Comparison of ENCODE assay signal across 19 cellular contexts in genomic region chr13:108288741-108289140, GRCh38. TPM values are rescaled to one million over a fixed set of nuclear protein-coding genes. Genes with fewer than 3 reads are reported as not detected.
DNase-seq lines count a peak whose midpoint lies in the region; ATAC-seq and TF ChIP-seq lines count a peak whose summit lies in the region.
"Had no signal": no experiment of that assay in that cellular context is flagged by ENCODE, and none has a peak within 500 bp of the region (broad histone marks: within the 10 kb centered on the region; RNA-seq: fewer than 3 reads in every experiment).

No MANE protein-coding gene starts in this region.

- peak overlapping the region; percentile 50 for H2AFZ ChIP-seq in H9 (ENCODE audit: low read length)
- H2AFZ ChIP-seq in neural progenitor cell (replicated peaks): peak overlapping the region; percentile 58

- WGBS in H9 (ENCODE audit: extremely low coverage, insufficient read length, low lambda C conversion rate): no CpG with 5 or more reads among the region's 6 CpGs

- H2BK12ac ChIP-seq in H9 (ENCODE audit: insufficient read length, low read depth, low read length): no peak overlapping the region

- H3K4me2 ChIP-seq in H9 (ENCODE audit: insufficient read depth, insufficient read length, low read length) (no peak overlapping the region), neural progenitor cell (no peak overlapping the region)
- H3K4me2 ChIP-seq: BLaER1 had no signal

- CTCF ChIA-PET in CD4-positive, alpha-beta T cell (lab: Charles Lee): no interaction called here

- H3K4ac ChIP-seq in H9 (ENCODE audit: low read depth, low read length): no peak overlapping the region

- H2AK5ac ChIP-seq in H9 (ENCODE audit: insufficient read length, low read length): no peak overlapping the region

- H3K4me1 ChIP-seq in H9 (ENCODE audit: insufficient read depth, low read length) (no peaks in the 10 kb centered on the region), neural progenitor cell (no peaks in the 10 kb centered on the region)
- H3K4me1 ChIP-seq: BLaER1 had no signal

- POLR2A ChIA-PET in CD4-positive, alpha-beta T cell (lab: Charles Lee): no interaction called here

- H2BK15ac ChIP-seq in H9 (ENCODE audit: low read depth, low read length): no peak overlapping the region

- H3K79me2 ChIP-seq in H9 (ENCODE audit: insufficient read depth, low read length) (no peaks in the 10 kb centered on the region), neural progenitor cell (ENCODE audit: low read depth) (no peaks in the 10 kb centered on the region)

- no peak for DNase-seq in CD14-positive monocyte (ENCODE audit: low spot score)
- DNase-seq in H9: no peak
- DNase-seq in activated T-helper 1 cell treated with anti-CD3 and anti-CD28 coated beads, Interleukin-12 subunit alpha, Interleukin-12 subunit beta, Interleukin-2, Interleukin-4 antibody, amounts not matched to agents 30 ng/mL and 10 ng/mL and 1 ng/mL, durations not matched to agents 14 hours and 24 hours and 36 hours (ENCODE audit: low spot score): no peak
- DNase-seq in neural progenitor cell (ENCODE audit: low spot score): no peak
- no peak for DNase-seq in CD4-positive, alpha-beta T cell
- DNase-seq in DMS 273 (lab: John Stamatoyannopoulos, UW; ENCODE audit: unreplicated experiment): no peak
- DNase-seq in NCI-H82 (lab: John Stamatoyannopoulos, UW): no peak
- DNase-seq: Calu3; CD4-positive, alpha-beta memory T cell; COR-L47; DMS153; DND-41; GOT3; H7 had no signal

- no peak overlapping the region for H3K18ac ChIP-seq in H9 (ENCODE audit: insufficient read length, low read depth, low read length)

- H3K9ac ChIP-seq in H9 (ENCODE audit: extremely low read depth, insufficient read length, low read length) (no peak overlapping the region), neural progenitor cell (no peak overlapping the region)
- H3K9ac ChIP-seq: BLaER1 had no signal

- H3K79me1 ChIP-seq in H9 (ENCODE audit: insufficient read depth, low read depth, low read length, poor library complexity, severe bottlenecking): no peaks in the 10 kb centered on the region

- no peak overlapping the region for H4K91ac ChIP-seq in H9 (ENCODE audit: insufficient read length, low read depth, low read length)

- no peaks in the 10 kb centered on the region for H3K23me2 ChIP-seq in H9 (ENCODE audit: insufficient read length, low read depth, low read length, poor library complexity, severe bottlenecking)

- no peaks in the 10 kb centered on the region for H3K27me3 ChIP-seq in H9 (ENCODE audit: insufficient read depth, low read length)
- no peaks in the 10 kb centered on the region for H3K27me3 ChIP-seq in neural progenitor cell
- no peaks in the 10 kb centered on the region for H3K27me3 ChIP-seq in CD4-positive, alpha-beta T cell (ENCODE audit: control insufficient read depth, insufficient read depth, low read length)
- H3K27me3 ChIP-seq: BLaER1 had no signal

- no peaks in the 10 kb centered on the region for H3K9me3 Mint-ChIP-seq in CD14-positive monocyte
- no peaks in the 10 kb centered on the region for H3K9me3 Mint-ChIP-seq in H9
- no peaks in the 10 kb centered on the region for H3K9me3 Mint-ChIP-seq in activated T-helper 1 cell treated with anti-CD3 and anti-CD28 coated beads, Interleukin-12 subunit alpha, Interleukin-12 subunit beta, Interleukin-2, Interleukin-4 antibody, amounts not matched to agents 30 ng/mL and 10 ng/mL and 1 ng/mL, durations not matched to agents 14 hours and 24 hours and 36 hours
- no peaks in the 10 kb centered on the region for H3K9me3 Mint-ChIP-seq in neural progenitor cell
- no peaks in the 10 kb centered on the region for H3K9me3 Mint-ChIP-seq in CD4-positive, alpha-beta T cell

- no peak overlapping the region for H4K8ac ChIP-seq in H9 (replicated peaks; ENCODE audit: insufficient read length, low read depth, low read length)

- no peaks in the 10 kb centered on the region for H3K27me3 Mint-ChIP-seq in CD14-positive monocyte (ENCODE audit: low read depth in 3 of 3)
- H3K27me3 Mint-ChIP-seq in H9 (ENCODE audit: low read depth): no peaks in the 10 kb centered on the region
- no peaks in the 10 kb centered on the region for H3K27me3 Mint-ChIP-seq in activated T-helper 1 cell treated with anti-CD3 and anti-CD28 coated beads, Interleukin-12 subunit alpha, Interleukin-12 subunit beta, Interleukin-2, Interleukin-4 antibody, amounts not matched to agents 30 ng/mL and 10 ng/mL and 1 ng/mL, durations not matched to agents 14 hours and 24 hours and 36 hours (ENCODE audit: insufficient read depth)
- H3K27me3 Mint-ChIP-seq in neural progenitor cell (ENCODE audit: insufficient read depth, low read depth): no peaks in the 10 kb centered on the region
- H3K27me3 Mint-ChIP-seq in CD4-positive, alpha-beta T cell: no peaks in the 10 kb centered on the region
- H3K27me3 Mint-ChIP-seq: B cell; CD4-positive, alpha-beta memory T cell had no signal

- H3K23ac ChIP-seq in H9 (ENCODE audit: insufficient read length, low read depth, low read length): no peak overlapping the region

- H4K5ac ChIP-seq in H9 (ENCODE audit: insufficient read length, low read depth, low read length): no peak overlapping the region

- H2BK20ac ChIP-seq in H9 (ENCODE audit: low read depth, low read length, poor library complexity, severe bottlenecking): no peak overlapping the region

- no peaks in the 10 kb centered on the region for H4K20me1 ChIP-seq in H9 (ENCODE audit: control insufficient read depth, insufficient read depth, insufficient read length)
- no peaks in the 10 kb centered on the region for H4K20me1 ChIP-seq in neural progenitor cell (ENCODE audit: low read depth)
- H4K20me1 ChIP-seq: BLaER1 had no signal

- H3K36me3 Mint-ChIP-seq in CD14-positive monocyte (peaks cover 29 to 66% of the 10 kb centered on the region in 2 donors), H9 (ENCODE audit: insufficient read depth in 1 of 3, low read depth in 3 of 3) (no peaks in the 10 kb centered on the region), neural progenitor cell (no peaks in the 10 kb centered on the region)
- no peaks in the 10 kb centered on the region for H3K36me3 Mint-ChIP-seq in activated T-helper 1 cell treated with anti-CD3 and anti-CD28 coated beads, Interleukin-12 subunit alpha, Interleukin-12 subunit beta, Interleukin-2, Interleukin-4 antibody, amounts not matched to agents 30 ng/mL and 10 ng/mL and 1 ng/mL, durations not matched to agents 14 hours and 24 hours and 36 hours (ENCODE audit: low read depth)
- H3K36me3 Mint-ChIP-seq in CD4-positive, alpha-beta T cell (ENCODE audit: low read depth): no peaks in the 10 kb centered on the region

- no peak overlapping the region for H2BK5ac ChIP-seq in H9 (ENCODE audit: insufficient read length, low read length)

- no peak for TF ChIP-seq CTCF in CD14-positive monocyte (IDR thresholded peaks at IDR 0.05)
- no peak for TF ChIP-seq CTCF in H9 (conservative IDR thresholded peaks at IDR 0.05)
- TF ChIP-seq CTCF in neural progenitor cell (IDR thresholded peaks at IDR 0.05): no peak
- no peak for TF ChIP-seq CTCF in CD4-positive, alpha-beta T cell (IDR thresholded peaks at IDR 0.05)

- H2BK120ac ChIP-seq in H9 (ENCODE audit: low read depth, low read length, poor library complexity, severe bottlenecking): no peak overlapping the region

- H3T11ph ChIP-seq in H9 (ENCODE audit: low read length): no peak overlapping the region

- H3K27ac ChIP-seq in H9 (ENCODE audit: insufficient read length, low read depth, low read length) (no peak overlapping the region), neural progenitor cell (no peak overlapping the region)
- no peak overlapping the region for H3K27ac ChIP-seq in CD4-positive, alpha-beta T cell (ENCODE audit: low read depth, low read length)
- H3K27ac ChIP-seq: 22Rv1, BLaER1, C4-2B had no signal

- H3K27ac Mint-ChIP-seq in CD14-positive monocyte (peak overlapping the region in 6 of 7 donors; percentile 2 to 80 (median 49)), H9 (peak overlapping the region in 1 of 3 experiments; percentile 29; a peak in 1 of 7 replicates), neural progenitor cell (no peak overlapping the region)
- H3K27ac Mint-ChIP-seq in activated T-helper 1 cell treated with anti-CD3 and anti-CD28 coated beads, Interleukin-12 subunit alpha, Interleukin-12 subunit beta, Interleukin-2, Interleukin-4 antibody, amounts not matched to agents 30 ng/mL and 10 ng/mL and 1 ng/mL, durations not matched to agents 14 hours and 24 hours and 36 hours: peak overlapping the region; percentile 24
- H3K27ac Mint-ChIP-seq in CD4-positive, alpha-beta T cell: no peak overlapping the region
- H3K27ac Mint-ChIP-seq: B cell had no signal

- no peak for ATAC-seq in CD4-positive, alpha-beta T cell (ENCODE audit: poor library complexity)
- ATAC-seq: HCT116 had no signal

- H3K36me3 ChIP-seq in neural progenitor cell: no peaks in the 10 kb centered on the region
- H3K36me3 ChIP-seq: BLaER1 had no signal

- H3K4me1 Mint-ChIP-seq in CD14-positive monocyte (no peaks in the 10 kb centered on the region), H9 (peaks cover 14 to 15% of the 10 kb centered on the region in 2 experiments), neural progenitor cell (no peaks in the 10 kb centered on the region)
- H3K4me1 Mint-ChIP-seq in activated T-helper 1 cell treated with anti-CD3 and anti-CD28 coated beads, Interleukin-12 subunit alpha, Interleukin-12 subunit beta, Interleukin-2, Interleukin-4 antibody, amounts not matched to agents 30 ng/mL and 10 ng/mL and 1 ng/mL, durations not matched to agents 14 hours and 24 hours and 36 hours (ENCODE audit: low read depth): peaks cover 6% of the 10 kb centered on the region
- no peaks in the 10 kb centered on the region for H3K4me1 Mint-ChIP-seq in CD4-positive, alpha-beta T cell (ENCODE audit: low read depth)
- H3K4me1 Mint-ChIP-seq: B cell had no signal

- H3K4me3 Mint-ChIP-seq in CD14-positive monocyte: no peak overlapping the region
- no peak overlapping the region for H3K4me3 Mint-ChIP-seq in H9
- no peak overlapping the region for H3K4me3 Mint-ChIP-seq in activated T-helper 1 cell treated with anti-CD3 and anti-CD28 coated beads, Interleukin-12 subunit alpha, Interleukin-12 subunit beta, Interleukin-2, Interleukin-4 antibody, amounts not matched to agents 30 ng/mL and 10 ng/mL and 1 ng/mL, durations not matched to agents 14 hours and 24 hours and 36 hours
- no peak overlapping the region for H3K4me3 Mint-ChIP-seq in neural progenitor cell
- H3K4me3 Mint-ChIP-seq in CD4-positive, alpha-beta T cell: no peak overlapping the region
- H3K4me3 Mint-ChIP-seq: B cell had no signal

- H3K9me3 ChIP-seq in H9 (ENCODE audit: control insufficient read depth, low read depth, low read length) (no peaks in the 10 kb centered on the region), neural progenitor cell (ENCODE audit: low read depth) (no peaks in the 10 kb centered on the region)
- H3K9me3 ChIP-seq in CD4-positive, alpha-beta T cell (ENCODE audit: control insufficient read depth, low read length): no peaks in the 10 kb centered on the region
- H3K9me3 ChIP-seq: BLaER1 had no signal

- H3K56ac ChIP-seq in H9 (ENCODE audit: insufficient read length, low read depth, low read length): no peak overlapping the region

- intact Hi-C loops in CD14-positive monocyte (cut with micrococcal nuclease): no loop called here
- intact Hi-C loops in activated T-helper 1 cell treated with anti-CD3 and anti-CD28 coated beads, Interleukin-12 subunit alpha, Interleukin-12 subunit beta, Interleukin-2, Interleukin-4 antibody, amounts not matched to agents 30 ng/mL and 10 ng/mL and 1 ng/mL, durations not matched to agents 14 hours and 24 hours and 36 hours (cut with micrococcal nuclease): no loop called here
- intact Hi-C loops in CD4-positive, alpha-beta T cell (cut with DNase I, micrococcal nuclease): no loop called here

- H3K14ac ChIP-seq in H9 (ENCODE audit: insufficient read depth, low read length): no peak overlapping the region

- H3F3A ChIP-seq in neural progenitor cell (ENCODE audit: low read depth): no peaks in the 10 kb centered on the region

- no peak overlapping the region for H3K4me3 ChIP-seq in neural progenitor cell
- H3K4me3 ChIP-seq: BLaER1 had no signal

RNA-seq across cellular contexts. Expression of gene TNFSF13B, which starts 19.2 kb away (rescaled TPM):
- 100 to 1,000 TPM; 558 to 587 TPM for polyA plus RNA-seq in CD14-positive monocyte
- total RNA-seq in H9 (2021) (0.24 and 0.31 TPM in 2 replicates), neural progenitor cell (ENCODE audit: low replicate concordance) (0.25 and 0.45 TPM in 2 replicates)
- total RNA-seq in activated T-helper 1 cell treated with anti-CD3 and anti-CD28 coated beads, Interleukin-12 subunit alpha, Interleukin-12 subunit beta, Interleukin-2, Interleukin-4 antibody, amounts not matched to agents 30 ng/mL and 10 ng/mL and 1 ng/mL, durations not matched to agents 14 hours and 24 hours and 36 hours: 2.9 and 3.4 TPM in 2 replicates
- total RNA-seq in CD4-positive, alpha-beta T cell: 1 to 10 TPM; 1.6 to 1.8 TPM

Comparison
In these comparisons a context has a peak if more than half of its experiments do, and no peak if none do; other contexts are left out.
1. H3K27ac Mint-ChIP-seq: peak in CD14-positive monocyte (6 of 7) and activated T-helper 1 cell treated with anti-CD3 and anti-CD28 coated beads, Interleukin-12 subunit alpha, Interleukin-12 subunit beta, Interleukin-2, Interleukin-4 antibody, amounts not matched to agents 30 ng/mL and 10 ng/mL and 1 ng/mL, durations not matched to agents 14 hours and 24 hours and 36 hours (single experiment); none in neural progenitor cell (single experiment) and CD4-positive, alpha-beta T cell (single experiment).